Comparison of ENCODE assay signal across 20 cellular contexts in the genomic region with DNA sequence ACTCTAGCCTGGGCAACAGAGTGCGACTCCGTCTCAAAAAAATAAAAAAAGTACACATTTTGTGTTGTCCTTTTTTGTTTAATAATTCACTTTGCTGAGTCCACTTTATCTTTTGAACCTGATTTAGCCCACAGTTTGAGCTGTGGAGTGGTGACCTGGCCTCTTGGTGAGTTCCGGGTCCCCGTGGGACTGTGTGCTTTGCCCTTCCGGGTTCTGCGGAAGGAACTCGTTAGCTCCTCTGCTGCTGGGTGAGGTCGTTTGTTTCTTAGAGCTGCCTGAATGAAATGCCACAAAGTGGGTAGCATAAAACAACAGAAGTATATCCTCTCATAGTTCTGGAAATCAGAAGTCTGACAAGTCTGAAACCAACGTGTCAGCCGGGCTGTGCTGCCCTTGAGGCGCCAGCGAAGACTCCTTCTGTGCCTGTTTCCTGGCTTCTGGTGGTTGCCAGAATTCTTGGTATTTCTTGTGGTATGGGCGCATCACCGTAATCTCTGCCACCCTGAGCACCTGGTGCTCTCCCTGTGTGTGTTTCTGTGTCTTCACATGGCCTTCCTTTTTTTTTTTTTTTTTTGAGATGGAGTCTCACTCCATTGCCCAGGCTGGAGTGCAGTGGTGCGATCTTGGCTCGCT. TPM values are rescaled to one million over a fixed set of nuclear protein-coding genes. Genes with fewer than 3 reads are reported as not detected.
DNase-seq lines count a peak whose midpoint lies in the region; ATAC-seq and TF ChIP-seq lines count a peak whose summit lies in the region.
"Had no signal": no experiment of that assay in that cellular context is flagged by ENCODE, and none has a peak within 500 bp of the region (broad histone marks: within the 10 kb centered on the region; RNA-seq: fewer than 3 reads in every experiment).

No MANE protein-coding gene starts in this region.

- no peak overlapping the region for H3K4me3 Mint-ChIP-seq in activated CD4-positive, alpha-beta T cell treated with anti-CD3 and anti-CD28 coated beads, Interleukin-2, amount 10 ng/mL, durations not matched to agents 7 days and 5 days
- H3K4me3 Mint-ChIP-seq in activated CD4-positive, alpha-beta memory T cell treated with anti-CD3 and anti-CD28 coated beads for 36 hours: peak overlapping the region; percentile 22
- H3K4me3 Mint-ChIP-seq: IgD-negative memory B cell, WTC11 had no signal

- H3K9me3 Mint-ChIP-seq in activated CD4-positive, alpha-beta T cell treated with anti-CD3 and anti-CD28 coated beads, Interleukin-2, amount 10 ng/mL, durations not matched to agents 7 days and 5 days: no peaks in the 10 kb centered on the region
- H3K9me3 Mint-ChIP-seq in activated CD4-positive, alpha-beta memory T cell treated with anti-CD3 and anti-CD28 coated beads for 36 hours: no peaks in the 10 kb centered on the region
- H3K9me3 Mint-ChIP-seq: WTC11 had no signal

- POLR2A ChIA-PET in activated CD4-positive, alpha-beta T cell treated with anti-CD3 and anti-CD28 coated beads, Interleukin-2, amount 10 ng/mL, durations not matched to agents 7 days and 5 days (lab: Charles Lee): no interaction called here
- POLR2A ChIA-PET in activated CD4-positive, alpha-beta memory T cell treated with anti-CD3 and anti-CD28 coated beads for 36 hours (lab: Charles Lee): no interaction called here

- intact Hi-C loops in activated CD4-positive, alpha-beta memory T cell treated with anti-CD3 and anti-CD28 coated beads for 36 hours (cut with micrococcal nuclease): no loop called here

- H3K27me3 Mint-ChIP-seq in activated CD4-positive, alpha-beta T cell treated with anti-CD3 and anti-CD28 coated beads, Interleukin-2, amount 10 ng/mL, durations not matched to agents 7 days and 5 days: peaks cover 66% of the 10 kb centered on the region
- H3K27me3 Mint-ChIP-seq in activated CD4-positive, alpha-beta memory T cell treated with anti-CD3 and anti-CD28 coated beads for 36 hours: peaks cover 41% of the 10 kb centered on the region

- TF ChIP-seq CTCF in epithelial cell of proximal tubule (conservative IDR thresholded peaks at IDR 0.05; ENCODE audit: low read depth, low read length): no peak

- no peaks in the 10 kb centered on the region for H3K36me3 Mint-ChIP-seq in activated CD4-positive, alpha-beta T cell treated with anti-CD3 and anti-CD28 coated beads, Interleukin-2, amount 10 ng/mL, durations not matched to agents 7 days and 5 days (ENCODE audit: low read depth)
- no peaks in the 10 kb centered on the region for H3K36me3 Mint-ChIP-seq in activated CD4-positive, alpha-beta memory T cell treated with anti-CD3 and anti-CD28 coated beads for 36 hours
- H3K36me3 Mint-ChIP-seq: WTC11 had no signal

- H3K4me3 ChIP-seq in epithelial cell of proximal tubule (ENCODE audit: low read depth, low read length): peak overlapping the region; percentile 16
- H3K4me3 ChIP-seq: hepatocyte, MG63 had no signal

- ATAC-seq in GM21528 (IDR thresholded peaks at IDR 0.05; ENCODE audit: low FRiP score, unreplicated experiment): no peak
- ATAC-seq: PC-3, WTC11 had no signal

- CTCF ChIA-PET in activated CD4-positive, alpha-beta T cell treated with anti-CD3 and anti-CD28 coated beads, Interleukin-2, amount 10 ng/mL, durations not matched to agents 7 days and 5 days (lab: Charles Lee): interaction anchor here (0.9 kb wide), 1 partner anchor 32 kb away, joined by 3 read pairs; no protein-coding TSS in a partner anchor
- CTCF ChIA-PET in activated CD4-positive, alpha-beta memory T cell treated with anti-CD3 and anti-CD28 coated beads for 36 hours (lab: Charles Lee): interaction anchor here (0.7 kb wide), 1 partner anchor 1024 kb away, joined by 3 read pairs; no protein-coding TSS in a partner anchor

- DNase-seq in activated CD4-positive, alpha-beta T cell treated with anti-CD3 and anti-CD28 coated beads, Interleukin-2, amount 10 ng/mL, durations not matched to agents 7 days and 5 days: no peak
- no peak for DNase-seq in activated CD4-positive, alpha-beta T cell treated with anti-CD3 and anti-CD28 coated beads for 4 hours
- DNase-seq in activated CD4-positive, alpha-beta memory T cell treated with anti-CD3 and anti-CD28 coated beads for 36 hours: no peak
- DNase-seq in epithelial cell of proximal tubule (ENCODE audit: low read depth) (no peak), renal cortical epithelial cell (ENCODE audit: low read depth) (peak; percentile 25), NCI-H69 (lab: John Stamatoyannopoulos, UW) (no peak), NCI-H524 (lab: John Stamatoyannopoulos, UW) (no peak)
- DNase-seq: activated CD8-positive, alpha-beta memory T cell treated with anti-CD3 and anti-CD28 coated beads for 24 hours; COR-L47; mesendoderm; MG63; NCI-H1436 treated with DMSO at 0.1 percent for 48 hours; NCI-H2171; PC-3; SIG-M5; stimulated activated CD4-positive, alpha-beta T cell treated with anti-CD3 and anti-CD28 coated beads, Interleukin-12 subunit alpha, Interleukin-12 subunit beta, amount 100 ng/mL, for 4 hours had no signal

- peaks cover 3% of the 10 kb centered on the region for H3K4me1 Mint-ChIP-seq in activated CD4-positive, alpha-beta T cell treated with anti-CD3 and anti-CD28 coated beads, Interleukin-2, amount 10 ng/mL, durations not matched to agents 7 days and 5 days
- peaks cover 7% of the 10 kb centered on the region for H3K4me1 Mint-ChIP-seq in activated CD4-positive, alpha-beta memory T cell treated with anti-CD3 and anti-CD28 coated beads for 36 hours (ENCODE audit: low read depth)

- peak overlapping the region; percentile 31 for H3K27ac Mint-ChIP-seq in activated CD4-positive, alpha-beta T cell treated with anti-CD3 and anti-CD28 coated beads, Interleukin-2, amount 10 ng/mL, durations not matched to agents 7 days and 5 days
- H3K27ac Mint-ChIP-seq in activated CD4-positive, alpha-beta memory T cell treated with anti-CD3 and anti-CD28 coated beads for 36 hours: no peak overlapping the region
- H3K27ac Mint-ChIP-seq: IgD-negative memory B cell, WTC11 had no signal

RNA-seq across cellular contexts. Expression of a gene that starts 3.5 kb away (rescaled TPM):
- under 1 TPM; 0.32 to 0.50 TPM for total RNA-seq in activated CD4-positive, alpha-beta T cell treated with anti-CD3 and anti-CD28 coated beads, Interleukin-2, amount 10 ng/mL, durations not matched to agents 7 days and 5 days
- 1 to 10 TPM in 1 of 2 experiments, under 1 TPM in 1; 0.61 to 1.2 TPM for total RNA-seq in activated CD4-positive, alpha-beta memory T cell treated with anti-CD3 and anti-CD28 coated beads for 36 hours
- total RNA-seq in epithelial cell of proximal tubule: 10.3 and 16.6 TPM in 2 replicates
- total RNA-seq in renal cortical epithelial cell: 7.5 and 26.9 TPM in 2 replicates
